8 cellular contexts compared by ENCODE assay signal in the genomic region with DNA sequence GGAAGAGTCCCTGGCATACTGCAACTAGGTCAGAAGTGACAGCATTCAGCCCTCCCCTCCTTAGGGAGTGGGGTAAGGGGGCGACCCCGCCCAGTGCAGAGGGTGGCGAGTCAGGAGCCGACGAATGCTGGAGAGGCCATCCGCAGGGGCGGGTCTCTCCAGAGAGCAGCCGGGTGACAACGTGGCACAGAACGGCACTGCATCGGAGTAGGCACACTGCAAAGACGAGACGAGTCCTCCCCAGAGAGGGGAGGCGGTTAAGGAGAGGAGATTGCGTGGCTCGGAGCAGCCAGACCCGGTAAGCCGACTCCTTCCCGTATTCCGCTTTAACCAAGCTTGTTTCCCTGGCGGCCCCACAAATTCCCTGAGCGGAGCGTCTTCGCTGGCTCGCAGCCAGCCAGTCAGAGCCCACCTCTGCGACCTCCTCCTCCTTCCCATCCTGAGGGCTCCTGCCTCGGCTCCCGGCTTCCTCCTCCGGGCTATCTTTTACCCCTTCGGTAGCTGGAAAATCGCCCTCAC. TPM values are rescaled to one million over a fixed set of nuclear protein-coding genes. Genes with fewer than 3 reads are reported as not detected.
DNase-seq lines count a peak whose midpoint lies in the region; ATAC-seq and TF ChIP-seq lines count a peak whose summit lies in the region.

No MANE protein-coding gene starts in this region.

- H3K36me3 ChIP-seq in SJCRH30, result no peaks in the 10 kb centered on the region
- no peaks in the 10 kb centered on the region for H3K36me3 ChIP-seq in OCI-LY7 (ENCODE audit: insufficient read depth, low read length)

- H3K4me3 ChIP-seq in SJCRH30 (peak overlapping the region; percentile 27), OCI-LY7 (ENCODE audit: low read depth, low read length, poor library complexity, severe bottlenecking) (no peak overlapping the region)

- DNase-seq in ELF-1 (ENCODE audit: low read depth, low spot score) (peak; percentile 89), SJCRH30 (peak in 1 of 2 experiments; percentile 9), fibroblast of gingiva (ENCODE audit: low read depth) (peak; percentile 86), occipital lobe (lab: John Stamatoyannopoulos, UW) (peak; percentile 11), OCI-LY7 (ENCODE audit: low spot score) (no peak), mesenteric fat pad (ENCODE audit: low spot score) (no peak), UCSD-AML1 (lab: John Stamatoyannopoulos, UW; ENCODE audit: unreplicated experiment) (no peak)

- no peak for TF ChIP-seq CTCF in OCI-LY7 (conservative IDR thresholded peaks at IDR 0.05; ENCODE audit: low read length)

- no peak overlapping the region for H3K27ac ChIP-seq in SJCRH30
- no peak overlapping the region for H3K27ac ChIP-seq in OCI-LY7 (ENCODE audit: low read depth, low read length, poor library complexity, severe bottlenecking)

- CTCF ChIA-PET in OCI-LY7 (lab: Charles Lee; ENCODE audit: unreplicated experiment), result no interaction called here

- H3K9me3 ChIP-seq in SJCRH30 (replicated peaks) (no peaks in the 10 kb centered on the region), OCI-LY7 (ENCODE audit: low read length) (no peaks in the 10 kb centered on the region)

- no peaks in the 10 kb centered on the region for H3K9me2 ChIP-seq in OCI-LY7 (ENCODE audit: insufficient read depth, low read length)

- H3K4me1 ChIP-seq in SJCRH30, result no peaks in the 10 kb centered on the region
- no peaks in the 10 kb centered on the region for H3K4me1 ChIP-seq in OCI-LY7 (ENCODE audit: insufficient read depth, low read length, poor library complexity, severe bottlenecking)

- no peak for ATAC-seq in GM18502 (IDR thresholded peaks at IDR 0.05; ENCODE audit: poor library complexity, unreplicated experiment)

- no peaks in the 10 kb centered on the region for H3K27me3 ChIP-seq in SJCRH30

- H3K79me2 ChIP-seq in OCI-LY7 (ENCODE audit: insufficient read depth, low read depth, low read length), result no peaks in the 10 kb centered on the region

- intact Hi-C loops in OCI-LY7 (cut with micrococcal nuclease; ENCODE audit: unreplicated experiment), result no loop called here

- no TSS peak for BruUV-seq in OCI-LY7 (replicated peaks; lab: Mats Ljungman, UMichigan)

- H3K4me2 ChIP-seq in OCI-LY7 (ENCODE audit: low read length), result no peak overlapping the region

- H4K20me1 ChIP-seq in OCI-LY7 (ENCODE audit: insufficient read depth, low read length), result no peaks in the 10 kb centered on the region

- POLR2A ChIA-PET in OCI-LY7 (lab: Charles Lee), result no interaction called here

- no peak overlapping the region for H2AFZ ChIP-seq in OCI-LY7 (ENCODE audit: low read length)

RNA-seq across cellular contexts. Expression of a gene that starts 54.9 kb away (rescaled TPM):
- 1.8 and 3.8 TPM in 2 replicates for total RNA-seq in SJCRH30 (2014; rRNA removed; shearing (Covaris generic))
- total RNA-seq in occipital lobe (44.6 TPM), OCI-LY7 (2022) (not detected in 2 replicates), mesenteric fat pad (3,113 TPM)
- not detected in 2 replicates for total RNA-seq in OCI-LY7 (2014; rRNA removed; shearing (Covaris generic))

Comparison
In these comparisons a context has a peak if more than half of its experiments do, and no peak if none do; other contexts are left out.
1. DNase-seq: peak in ELF-1 (single experiment), fibroblast of gingiva (single experiment) and occipital lobe (single experiment); none in OCI-LY7 (single experiment), mesenteric fat pad (single experiment) and UCSD-AML1 (single experiment).
2. RNA of a gene that starts 54.9 kb away (total RNA-seq): 3,113 TPM in mesenteric fat pad (single experiment); 44.6 TPM in occipital lobe (single experiment), 1.8 to 3.8 TPM in SJCRH30 and not detected in OCI-LY7; every median in the first group is over 10 times any median in the second.